ENCODE assay signal across 2 cellular contexts in genomic region chr1:160813215-160813614, GRCh38.
TF ChIP-seq lines count a peak whose summit lies in the region.

No MANE protein-coding gene starts in this region.

TF ChIP-seq in IMR-90, 13 proteins besides CTCF, POLR2A, EP300 and RAD21:
- no peak for TF ChIP-seq SMC3 (IDR thresholded peaks at IDR 0.05; ENCODE audit: low read depth, low read length)
- no peak for TF ChIP-seq ELK1 (IDR thresholded peaks at IDR 0.05; ENCODE audit: borderline replicate concordance, low read depth, low read length)
- TF ChIP-seq NFE2L2 (IDR thresholded peaks at IDR 0.05; ENCODE audit: low read depth, low read length), result peak; percentile 51; the same call in 1 of the 2 replicates

TF ChIP-seq in K562, 482 proteins besides CTCF, POLR2A, EP300 and RAD21 (continues in another document):
- no peak for TF ChIP-seq COPS2 (conservative IDR thresholded peaks at IDR 0.05)
- no peak for TF ChIP-seq ZBTB26 (CRISPR knock-in tag; IDR thresholded peaks at IDR 0.05)
- TF ChIP-seq MITF (IDR thresholded peaks at IDR 0.05), result no peak
- no peak for TF ChIP-seq SMC3 (conservative IDR thresholded peaks at IDR 0.05; ENCODE audit: insufficient read depth, low read depth, low read length)
- TF ChIP-seq MED1 (CRISPR knock-in tag; IDR thresholded peaks at IDR 0.05; ENCODE audit: borderline replicate concordance), result no peak
- peak; percentile 86 for TF ChIP-seq BACH1 (tag; IDR thresholded peaks at IDR 0.05)
- TF ChIP-seq IRF9 (tag; IDR thresholded peaks at IDR 0.05), result no peak
- TF ChIP-seq CSDE1 (IDR thresholded peaks at IDR 0.05), result no peak
- no peak for TF ChIP-seq ZNF830 (CRISPR knock-in tag; IDR thresholded peaks at IDR 0.05)
- TF ChIP-seq POLR3G (IDR thresholded peaks at IDR 0.05; ENCODE audit: extremely low read depth, insufficient read length, insufficient replicate concordance), result no peak
- TF ChIP-seq STAG1 (CRISPR knock-in tag; IDR thresholded peaks at IDR 0.05; ENCODE audit: borderline replicate concordance), result no peak
- no peak for TF ChIP-seq POLR2G (IDR thresholded peaks at IDR 0.05; ENCODE audit: low read depth, low read length)
- TF ChIP-seq U2AF2 (optimal IDR thresholded peaks at IDR 0.05; ENCODE audit: low read depth, low read length), result no peak
- peak; percentile 74; the same call in 1 of the 2 replicates for TF ChIP-seq ARID1B (IDR thresholded peaks at IDR 0.05)
- TF ChIP-seq CHD7 (IDR thresholded peaks at IDR 0.05; ENCODE audit: low read depth, low read length), result no peak
- TF ChIP-seq ZNF384 (IDR thresholded peaks at IDR 0.05; ENCODE audit: low read depth, low read length), result no peak
- no peak for TF ChIP-seq ZNF165 (CRISPR knock-in tag; IDR thresholded peaks at IDR 0.05; ENCODE audit: borderline replicate concordance)
- TF ChIP-seq NFRKB (IDR thresholded peaks at IDR 0.05; ENCODE audit: low read depth), result no peak
- TF ChIP-seq ELF2 (CRISPR knock-in tag; IDR thresholded peaks at IDR 0.05), result no peak
- no peak for TF ChIP-seq KDM2B (CRISPR knock-in tag; IDR thresholded peaks at IDR 0.05)
- TF ChIP-seq MAFF (IDR thresholded peaks at IDR 0.05; ENCODE audit: low read length), result peak; percentile 83
- no peak for TF ChIP-seq PYGO2 (tag; IDR thresholded peaks at IDR 0.05)
- TF ChIP-seq HIVEP1 (CRISPR knock-in tag; IDR thresholded peaks at IDR 0.05), result no peak
- peak; percentile 80 for TF ChIP-seq SMARCA4 (IDR thresholded peaks at IDR 0.05)
- no peak for TF ChIP-seq ID3 (CRISPR knock-in tag; IDR thresholded peaks at IDR 0.05)
- TF ChIP-seq ID3 (tag; IDR thresholded peaks at IDR 0.05), result no peak
- no peak for TF ChIP-seq ZNF197 (CRISPR knock-in tag; IDR thresholded peaks at IDR 0.05; ENCODE audit: low read depth)
- TF ChIP-seq C11orf30 (IDR thresholded peaks at IDR 0.05; ENCODE audit: low read depth), result peak; percentile 89
- no peak for TF ChIP-seq PRDM10 (IDR thresholded peaks at IDR 0.05; ENCODE audit: partially characterized antibody)
- TF ChIP-seq GATAD2B (IDR thresholded peaks at IDR 0.05; ENCODE audit: borderline replicate concordance), result no peak
- peak; percentile 75 for TF ChIP-seq CTBP1 (IDR thresholded peaks at IDR 0.05; ENCODE audit: borderline replicate concordance)
- TF ChIP-seq SMARCE1 (IDR thresholded peaks at IDR 0.05), result peak; percentile 73
- no peak for TF ChIP-seq ZNF41 (CRISPR knock-in tag; conservative IDR thresholded peaks at IDR 0.05)
- TF ChIP-seq ELK1 (CRISPR knock-in tag; IDR thresholded peaks at IDR 0.05), result no peak
- no peak for TF ChIP-seq NR2F6 (CRISPR knock-in tag; IDR thresholded peaks at IDR 0.05)
- TF ChIP-seq ETV1 (tag; conservative IDR thresholded peaks at IDR 0.05; ENCODE audit: low read depth), result 0 out of 2 replicates have a peak, but pooled peaks have one; percentile 26
- TF ChIP-seq ZNF511 (CRISPR knock-in tag; IDR thresholded peaks at IDR 0.05), result no peak
- TF ChIP-seq TAF15 (IDR thresholded peaks at IDR 0.05; ENCODE audit: low read depth, low read length), result no peak
- TF ChIP-seq NFE2L1 (tag; IDR thresholded peaks at IDR 0.05; ENCODE audit: borderline replicate concordance, low read depth), result peak; percentile 82
- TF ChIP-seq ZNF740 (CRISPR knock-in tag; IDR thresholded peaks at IDR 0.05), result no peak
- TF ChIP-seq ZNF740 (tag; IDR thresholded peaks at IDR 0.05), result no peak
- TF ChIP-seq SIRT6 (IDR thresholded peaks at IDR 0.05; ENCODE audit: low read depth, low read length), result no peak
